In the genomic region with DNA sequence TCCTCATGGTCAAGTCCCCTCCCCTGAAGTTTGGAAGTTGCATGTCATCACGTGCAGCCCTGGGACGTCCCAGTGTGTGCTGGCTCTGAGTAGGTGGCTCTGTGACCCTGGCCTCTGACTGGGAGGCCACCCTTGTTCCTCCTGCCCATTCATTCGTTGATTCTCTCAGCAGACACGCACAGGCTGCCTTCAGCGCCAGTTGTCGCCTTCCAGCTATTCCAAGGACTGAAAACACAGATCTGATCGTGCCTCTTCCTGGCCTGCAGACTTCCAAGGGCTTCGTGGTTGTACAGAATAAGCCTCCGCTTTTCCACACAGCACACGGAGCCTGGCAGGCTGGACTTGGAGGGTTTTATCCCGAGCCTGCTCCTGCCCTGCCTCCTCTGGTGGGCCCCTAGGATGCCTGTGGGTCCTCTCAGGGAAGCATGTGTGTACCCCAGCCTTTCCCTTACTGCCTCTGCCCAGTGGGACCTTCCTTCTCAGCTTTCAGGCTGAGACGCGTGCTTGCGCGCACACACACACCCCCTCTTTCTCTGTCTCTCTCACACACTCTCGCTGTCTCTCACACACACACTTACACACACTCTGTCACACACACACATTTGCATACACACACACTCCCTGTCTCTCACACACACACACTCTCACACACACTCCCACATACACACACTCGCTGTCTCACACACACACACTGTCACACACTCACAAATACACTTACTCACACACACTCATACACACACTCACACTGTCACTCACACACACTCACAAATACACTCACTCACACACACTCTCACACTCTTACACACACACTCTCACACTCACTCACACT, we compare ENCODE assay signal across 1 cellular context.
TF ChIP-seq lines count a peak whose summit lies in the region.

No MANE protein-coding gene starts in this region.

TF ChIP-seq in HEK293, 187 proteins besides CTCF, POLR2A, EP300 and RAD21 (continued from another document):
- TF ChIP-seq, protein P1, sequence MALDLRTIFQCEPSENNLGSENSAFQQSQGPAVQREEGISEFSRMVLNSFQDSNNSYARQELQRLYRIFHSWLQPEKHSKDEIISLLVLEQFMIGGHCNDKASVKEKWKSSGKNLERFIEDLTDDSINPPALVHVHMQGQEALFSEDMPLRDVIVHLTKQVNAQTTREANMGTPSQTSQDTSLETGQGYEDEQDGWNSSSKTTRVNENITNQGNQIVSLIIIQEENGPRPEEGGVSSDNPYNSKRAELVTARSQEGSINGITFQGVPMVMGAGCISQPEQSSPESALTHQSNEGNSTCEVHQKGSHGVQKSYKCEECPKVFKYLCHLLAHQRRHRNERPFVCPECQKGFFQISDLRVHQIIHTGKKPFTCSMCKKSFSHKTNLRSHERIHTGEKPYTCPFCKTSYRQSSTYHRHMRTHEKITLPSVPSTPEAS (tag by site-specific recombination; IDR thresholded peaks at IDR 0.05): peak; percentile 99
- 0 out of 2 replicates have a peak, but pooled peaks have one; percentile 5 for TF ChIP-seq ZNF341 (tag by site-specific recombination; IDR thresholded peaks at IDR 0.05; ENCODE audit: low read depth)
- peak; percentile 16 for TF ChIP-seq ZNF600 (tag by site-specific recombination; IDR thresholded peaks at IDR 0.05)
- peak; percentile 44 for TF ChIP-seq EGR2 (tag by site-specific recombination; IDR thresholded peaks at IDR 0.05; ENCODE audit: low read depth)
- no peak for TF ChIP-seq ZNF248 (tag by site-specific recombination; IDR thresholded peaks at IDR 0.05)
- no peak for TF ChIP-seq ZXDB (tag by site-specific recombination; IDR thresholded peaks at IDR 0.05)
- TF ChIP-seq ZNF596 (tag by site-specific recombination; IDR thresholded peaks at IDR 0.05): no peak
- TF ChIP-seq ZNF146 (tag by site-specific recombination; IDR thresholded peaks at IDR 0.05): peak; percentile 50
- TF ChIP-seq MYNN (tag by site-specific recombination; IDR thresholded peaks at IDR 0.05; ENCODE audit: borderline replicate concordance): 0 out of 2 replicates have a peak, but pooled peaks have one; percentile 11
- TF ChIP-seq ZNF837 (tag by site-specific recombination; IDR thresholded peaks at IDR 0.05): no peak; the same call in 1 of the 2 replicates
- TF ChIP-seq KLF9 (tag by site-specific recombination; IDR thresholded peaks at IDR 0.05; ENCODE audit: low read depth): peak; percentile 59
- TF ChIP-seq ZBTB48 (tag by site-specific recombination; IDR thresholded peaks at IDR 0.05): peak; percentile 43; the same call in 1 of the 2 replicates
- no peak for TF ChIP-seq ZNF658 (tag by site-specific recombination; IDR thresholded peaks at IDR 0.05)
- TF ChIP-seq, protein P2, sequence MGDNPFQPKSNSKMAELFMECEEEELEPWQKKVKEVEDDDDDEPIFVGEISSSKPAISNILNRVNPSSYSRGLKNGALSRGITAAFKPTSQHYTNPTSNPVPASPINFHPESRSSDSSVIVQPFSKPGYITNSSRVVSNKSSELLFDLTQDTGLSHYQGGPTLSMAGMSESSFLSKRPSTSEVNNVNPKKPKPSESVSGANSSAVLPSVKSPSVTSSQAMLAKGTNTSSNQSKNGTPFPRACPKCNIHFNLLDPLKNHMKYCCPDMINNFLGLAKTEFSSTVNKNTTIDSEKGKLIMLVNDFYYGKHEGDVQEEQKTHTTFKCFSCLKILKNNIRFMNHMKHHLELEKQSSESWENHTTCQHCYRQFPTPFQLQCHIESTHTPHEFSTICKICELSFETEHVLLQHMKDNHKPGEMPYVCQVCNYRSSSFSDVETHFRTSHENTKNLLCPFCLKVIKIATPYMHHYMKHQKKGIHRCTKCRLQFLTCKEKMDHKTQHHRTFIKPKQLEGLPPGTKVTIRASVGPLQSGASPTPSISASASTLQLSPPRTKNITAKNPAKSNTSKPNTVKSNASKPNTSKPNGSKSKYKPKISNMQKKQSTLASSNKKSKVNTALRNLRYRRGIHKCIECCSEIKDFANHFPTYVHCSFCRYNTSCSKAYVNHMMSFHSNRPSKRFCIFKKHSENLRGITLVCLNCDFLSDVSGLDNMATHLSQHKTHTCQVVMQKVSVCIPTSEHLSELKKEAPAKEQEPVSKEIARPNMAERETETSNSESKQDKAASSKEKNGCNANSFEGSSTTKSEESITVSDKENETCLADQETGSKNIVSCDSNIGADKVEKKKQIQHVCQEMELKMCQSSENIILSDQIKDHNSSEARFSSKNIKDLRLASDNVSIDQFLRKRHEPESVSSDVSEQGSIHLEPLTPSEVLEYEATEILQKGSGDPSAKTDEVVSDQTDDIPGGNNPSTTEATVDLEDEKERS (tag by site-specific recombination; IDR thresholded peaks at IDR 0.05): no peak
- TF ChIP-seq ZNF239 (tag by site-specific recombination; IDR thresholded peaks at IDR 0.05): 0 out of 2 replicates have a peak, but pooled peaks have one; percentile 67
- TF ChIP-seq, protein P3, sequence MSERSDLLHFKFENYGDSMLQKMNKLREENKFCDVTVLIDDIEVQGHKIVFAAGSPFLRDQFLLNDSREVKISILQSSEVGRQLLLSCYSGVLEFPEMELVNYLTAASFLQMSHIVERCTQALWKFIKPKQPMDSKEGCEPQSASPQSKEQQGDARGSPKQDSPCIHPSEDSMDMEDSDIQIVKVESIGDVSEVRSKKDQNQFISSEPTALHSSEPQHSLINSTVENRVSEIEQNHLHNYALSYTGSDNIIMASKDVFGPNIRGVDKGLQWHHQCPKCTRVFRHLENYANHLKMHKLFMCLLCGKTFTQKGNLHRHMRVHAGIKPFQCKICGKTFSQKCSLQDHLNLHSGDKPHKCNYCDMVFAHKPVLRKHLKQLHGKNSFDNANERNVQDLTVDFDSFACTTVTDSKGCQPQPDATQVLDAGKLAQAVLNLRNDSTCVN (tag by site-specific recombination; optimal IDR thresholded peaks at IDR 0.05): peak; percentile 28
- TF ChIP-seq ZNF776 (tag by site-specific recombination; IDR thresholded peaks at IDR 0.05; ENCODE audit: borderline replicate concordance): no peak
- peak; percentile 84 for TF ChIP-seq GLI4 (tag by site-specific recombination; IDR thresholded peaks at IDR 0.05)
- no peak for TF ChIP-seq ZNF140 (tag by site-specific recombination; IDR thresholded peaks at IDR 0.05)
- TF ChIP-seq ZNF521 (tag by site-specific recombination; IDR thresholded peaks at IDR 0.05): 0 out of 2 replicates have a peak, but pooled peaks have one; percentile 73
- TF ChIP-seq ZIC2 (tag by site-specific recombination; IDR thresholded peaks at IDR 0.05): peak; percentile 34; the same call in 1 of the 2 replicates
- TF ChIP-seq ZNF398 (tag by site-specific recombination; IDR thresholded peaks at IDR 0.05): peak; percentile 29; the same call in 1 of the 2 replicates
- no peak for TF ChIP-seq ZBTB1 (tag by site-specific recombination; IDR thresholded peaks at IDR 0.05)
- peak; percentile 43 for TF ChIP-seq ZNF639 (tag by site-specific recombination; IDR thresholded peaks at IDR 0.05)
- TF ChIP-seq PRDM1 (tag by site-specific recombination; IDR thresholded peaks at IDR 0.05): peak; percentile 98
- TF ChIP-seq, protein P4, sequence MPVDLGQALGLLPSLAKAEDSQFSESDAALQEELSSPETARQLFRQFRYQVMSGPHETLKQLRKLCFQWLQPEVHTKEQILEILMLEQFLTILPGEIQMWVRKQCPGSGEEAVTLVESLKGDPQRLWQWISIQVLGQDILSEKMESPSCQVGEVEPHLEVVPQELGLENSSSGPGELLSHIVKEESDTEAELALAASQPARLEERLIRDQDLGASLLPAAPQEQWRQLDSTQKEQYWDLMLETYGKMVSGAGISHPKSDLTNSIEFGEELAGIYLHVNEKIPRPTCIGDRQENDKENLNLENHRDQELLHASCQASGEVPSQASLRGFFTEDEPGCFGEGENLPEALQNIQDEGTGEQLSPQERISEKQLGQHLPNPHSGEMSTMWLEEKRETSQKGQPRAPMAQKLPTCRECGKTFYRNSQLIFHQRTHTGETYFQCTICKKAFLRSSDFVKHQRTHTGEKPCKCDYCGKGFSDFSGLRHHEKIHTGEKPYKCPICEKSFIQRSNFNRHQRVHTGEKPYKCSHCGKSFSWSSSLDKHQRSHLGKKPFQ (tag by site-specific recombination; IDR thresholded peaks at IDR 0.05): peak; percentile 80
- TF ChIP-seq ZNF2 (tag by site-specific recombination; IDR thresholded peaks at IDR 0.05): peak; percentile 94
- no peak for TF ChIP-seq ZNF514 (tag by site-specific recombination; IDR thresholded peaks at IDR 0.05)
- TF ChIP-seq ZNF843 (tag by site-specific recombination; IDR thresholded peaks at IDR 0.05): peak; percentile 58; the same call in 1 of the 2 replicates
- TF ChIP-seq ZFP69B (tag by site-specific recombination; IDR thresholded peaks at IDR 0.05): peak; percentile 80
- no peak for TF ChIP-seq ZNF121 (tag by site-specific recombination; IDR thresholded peaks at IDR 0.05)
- 0 out of 2 replicates have a peak, but pooled peaks have one; percentile 48 for TF ChIP-seq ZBTB7A (tag by site-specific recombination; IDR thresholded peaks at IDR 0.05; ENCODE audit: low read depth)
- peak; percentile 63; the same call in 1 of the 2 replicates for TF ChIP-seq ZFHX2 (tag by site-specific recombination; conservative IDR thresholded peaks at IDR 0.05)
